In genomic region chr10:97736403-97736901, GRCh38 we compare ENCODE assay signal across 8 cellular contexts. TPM values are rescaled to one million over a fixed set of nuclear protein-coding genes. Genes with fewer than 3 reads are reported as not detected.
DNase-seq lines count a peak whose midpoint lies in the region; ATAC-seq and TF ChIP-seq lines count a peak whose summit lies in the region.

No MANE protein-coding gene starts in this region.

- H3K9ac ChIP-seq in skeletal muscle satellite cell (ENCODE audit: low read depth, low read length): no peak overlapping the region

- no peak for DNase-seq in Peyer's patch
- DNase-seq in fibroblast of the aortic adventitia (ENCODE audit: low read depth): no peak
- no peak for DNase-seq in GM10248 (ENCODE audit: extremely low spot score)
- DNase-seq in NCI-H187 treated with DMSO at 0.1 percent for 48 hours (lab: John Stamatoyannopoulos, UW): no peak
- no peak for DNase-seq in activated CD4-positive, alpha-beta T cell treated with anti-CD3 and anti-CD28 coated beads, Interleukin-2, amount 50 U/mL, for 4 hours

- ATAC-seq in GM18498 (IDR thresholded peaks at IDR 0.05; ENCODE audit: unreplicated experiment): peak; percentile 6
- ATAC-seq in HG02642 (IDR thresholded peaks at IDR 0.05; ENCODE audit: poor library complexity, unreplicated experiment): peak; percentile 23

- POLR2A ChIA-PET in GM10248 (lab: Yijun Ruan, JAX): interaction anchor here (1.8 kb wide), 1 partner anchor 49 kb away, joined by 6 read pairs; the partner anchor contains the start of gene AVPI1

- H3K9me3 ChIP-seq in Peyer's patch (no peaks in the 10 kb centered on the region), skeletal muscle satellite cell (replicated peaks; ENCODE audit: low read length) (no peaks in the 10 kb centered on the region)

- H3K27me3 ChIP-seq in Peyer's patch (no peaks in the 10 kb centered on the region), skeletal muscle satellite cell (ENCODE audit: control insufficient read depth, insufficient read depth, low read length) (no peaks in the 10 kb centered on the region)

- H3K4me2 ChIP-seq in skeletal muscle satellite cell (ENCODE audit: low read length): peak overlapping the region; percentile 67

- CTCF ChIA-PET in GM10248 (lab: Yijun Ruan, JAX): interaction anchor here (0.9 to 28.5 kb wide), 12 partner anchors 9 to 164 kb away, joined by 3 to 552 read pairs (median 10); partner anchors contain the start of genes ANKRD2, AVPI1 and MARVELD1

- peak overlapping the region; percentile 93 to 98 (median 95) for H3K27ac ChIP-seq in Peyer's patch

- H3K4me3 ChIP-seq in Peyer's patch (peak overlapping the region; percentile 79 to 97 (median 94)), fibroblast of the aortic adventitia (ENCODE audit: low read depth, low read length) (peak overlapping the region; percentile 40), skeletal muscle satellite cell (ENCODE audit: low read length) (peak overlapping the region; percentile 91)

- H3K4me1 ChIP-seq in Peyer's patch: peaks cover 0 to 12% (median 9%) of the 10 kb centered on the region in 4 donors
- peaks cover 15% of the 10 kb centered on the region for H3K4me1 ChIP-seq in skeletal muscle satellite cell (ENCODE audit: control insufficient read depth, insufficient read depth, low read length)

- TF ChIP-seq POLR2A in Peyer's patch (IDR thresholded peaks at IDR 0.05): no peak

- H3K36me3 ChIP-seq in Peyer's patch: peaks cover 0 to 13% (median 0%) of the 10 kb centered on the region in 3 donors
- peaks cover 14% of the 10 kb centered on the region for H3K36me3 ChIP-seq in skeletal muscle satellite cell (ENCODE audit: insufficient read depth, low read length)

- TF ChIP-seq CTCF in Peyer's patch (IDR thresholded peaks at IDR 0.05) (no peak), fibroblast of the aortic adventitia (IDR thresholded peaks at IDR 0.05; ENCODE audit: insufficient read depth, low read length) (no peak), GM10248 (IDR thresholded peaks at IDR 0.05; ENCODE audit: control extremely low read depth, extremely low read depth, low read depth, missing control alignments) (no peak)

RNA-seq across cellular contexts. Expression of gene ZFYVE27, which starts 0.5 kb away (rescaled TPM):
- 100 to 1,000 TPM in 1 of 4 donors, 10 to 100 TPM in 3; 61.1 to 121 (median 89.3) TPM for total RNA-seq in Peyer's patch
- 14.1 and 20.4 TPM in 2 replicates for total RNA-seq in fibroblast of the aortic adventitia (ENCODE audit: low replicate concordance)
- 15.7 and 16.6 TPM in 2 replicates for total RNA-seq in skeletal muscle satellite cell (2012; rRNA removed)

RNA-seq across cellular contexts. Expression of gene MARVELD1, which starts 22.9 kb away (rescaled TPM):
- total RNA-seq in Peyer's patch: 10 to 100 TPM in 1 of 4 donors, 1 to 10 TPM in 3; 3.5 to 10.3 (median 7.1) TPM
- total RNA-seq in fibroblast of the aortic adventitia (ENCODE audit: low replicate concordance): 34.9 and 64.3 TPM in 2 replicates
- total RNA-seq in skeletal muscle satellite cell (2012; rRNA removed): 35.7 and 36.9 TPM in 2 replicates

RNA-seq across cellular contexts. Expression of gene SFRP5, which starts 35.3 kb away (rescaled TPM):
- 10 to 100 TPM in 3 of 4 donors, not detected in 1; 18.0 to 67.3 (median 48.9) TPM for total RNA-seq in Peyer's patch
- not detected in 2 replicates for total RNA-seq in fibroblast of the aortic adventitia (ENCODE audit: low replicate concordance)
- under 0.01 TPM in 1 of 2 replicates, not detected in the other for total RNA-seq in skeletal muscle satellite cell (2012; rRNA removed)

RNA-seq across cellular contexts. Expression of gene AVPI1, which starts 49.4 kb away (rescaled TPM):
- total RNA-seq in Peyer's patch (10 to 100 TPM; 15.7 to 66.5 (median 47.4) TPM), fibroblast of the aortic adventitia (ENCODE audit: low replicate concordance) (20.2 TPM in 2 replicates)
- total RNA-seq in skeletal muscle satellite cell (2012; rRNA removed): 19.0 and 19.9 TPM in 2 replicates

Comparison
In these comparisons a context has a peak if more than half of its experiments do, and no peak if none do; other contexts are left out.
1. H3K4me3 ChIP-seq: peak in every context shown above with its lines; median percentile 94 in Peyer's patch; 91 in skeletal muscle satellite cell; 40 in fibroblast of the aortic adventitia.